Comparison of ENCODE assay signal across 1 cellular context in the genomic region with DNA sequence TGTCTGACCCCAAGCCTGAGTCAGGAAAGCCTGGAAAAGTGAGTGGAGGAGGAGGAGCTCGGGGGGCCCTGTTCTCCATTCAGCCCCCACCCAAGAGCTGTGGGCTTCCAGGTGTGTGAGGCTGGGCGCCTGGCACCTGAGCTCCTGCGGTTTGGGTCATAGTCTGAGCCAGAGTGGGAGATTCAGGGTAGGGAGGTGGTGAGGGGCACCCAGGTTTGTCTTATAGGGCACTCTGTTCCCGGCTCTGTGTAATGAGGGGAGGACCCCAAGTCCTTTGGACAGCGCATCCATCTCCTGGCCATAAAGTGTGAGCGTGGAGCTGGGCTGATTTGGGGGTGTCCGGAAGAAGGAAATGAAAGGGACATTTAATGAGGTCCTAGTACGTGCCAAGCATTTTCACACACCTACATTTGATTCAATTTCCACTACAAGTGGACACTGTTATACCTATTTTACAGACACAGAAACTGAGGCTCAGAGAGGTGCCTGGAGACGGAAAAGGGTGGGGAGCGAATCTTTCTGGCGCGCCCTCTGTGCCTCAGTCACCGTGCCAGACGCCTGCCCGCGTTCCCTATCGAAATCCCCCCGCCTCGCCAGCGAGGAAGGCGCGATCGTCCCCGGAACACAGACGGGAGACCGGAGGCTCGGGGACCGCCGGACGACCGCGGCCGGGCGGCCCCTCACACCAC.
TF ChIP-seq lines count a peak whose summit lies in the region.

No MANE protein-coding gene starts in this region.

TF ChIP-seq in K562, 482 proteins besides CTCF, POLR2A, EP300 and RAD21:
- TF ChIP-seq ZNF175 (CRISPR knock-in tag; IDR thresholded peaks at IDR 0.05; ENCODE audit: low read depth), result no peak
- no peak for TF ChIP-seq ATF1 (CRISPR knock-in tag; IDR thresholded peaks at IDR 0.05)
- 0 out of 2 replicates have a peak, but pooled peaks have one; percentile 14 for TF ChIP-seq ATF1 (tag; IDR thresholded peaks at IDR 0.05)
- peak; percentile 61; the same call in 1 of the 2 replicates for TF ChIP-seq BCOR (IDR thresholded peaks at IDR 0.05)
